Comparison of ENCODE assay signal across 11 cellular contexts in genomic region chr3:183252108-183252782, GRCh38. TPM values are rescaled to one million over a fixed set of nuclear protein-coding genes. Genes with fewer than 3 reads are reported as not detected.
A peak's percentile ranks its signal among the peaks of the same experiment; 100 is the strongest.
DNase-seq lines count a peak whose midpoint lies in the region; ATAC-seq and TF ChIP-seq lines count a peak whose summit lies in the region.
"Had no signal": no experiment of that assay in that cellular context is flagged by ENCODE, and none has a peak within 500 bp of the region (broad histone marks: within the 10 kb centered on the region; RNA-seq: fewer than 3 reads in every experiment).

No MANE protein-coding gene starts in this region.

- no peaks in the 10 kb centered on the region for H3K36me3 ChIP-seq in body of pancreas (replicated peaks in 1 of 2; ENCODE audit: insufficient read depth in 1 of 2, low read depth in 2 of 2)
- no peaks in the 10 kb centered on the region for H3K36me3 ChIP-seq in lower lobe of right lung
- no peaks in the 10 kb centered on the region for H3K36me3 ChIP-seq in right atrium auricular region

- peaks cover 21% of the 10 kb centered on the region for H3K4me1 Mint-ChIP-seq in activated naive CD4-positive, alpha-beta T cell treated with anti-CD3 and anti-CD28 coated beads, Interleukin-2, amount 50 U/mL, for 24 hours
- H3K4me1 Mint-ChIP-seq in type B pancreatic cell (ENCODE audit: unreplicated experiment), result peaks cover 27% of the 10 kb centered on the region

- no peaks in the 10 kb centered on the region for H3K9me3 Mint-ChIP-seq in activated naive CD4-positive, alpha-beta T cell treated with anti-CD3 and anti-CD28 coated beads, Interleukin-2, amount 50 U/mL, for 24 hours
- no peaks in the 10 kb centered on the region for H3K9me3 Mint-ChIP-seq in type B pancreatic cell

- H3K36me3 Mint-ChIP-seq in activated naive CD4-positive, alpha-beta T cell treated with anti-CD3 and anti-CD28 coated beads, Interleukin-2, amount 50 U/mL, for 24 hours, result peaks cover 12% of the 10 kb centered on the region
- peaks cover 8% of the 10 kb centered on the region for H3K36me3 Mint-ChIP-seq in type B pancreatic cell

- WGBS in body of pancreas, 2 donors, result 65 to 75% methylated on average over 5 of the region's 5 CpGs

- intact Hi-C loops in body of pancreas (cut with DNase I) (no loop called here), lower lobe of right lung (cut with DNase I) (no loop called here)

- no peak for TF ChIP-seq POLR2A in body of pancreas (IDR thresholded peaks at IDR 0.05)

- H3K27ac Mint-ChIP-seq in activated naive CD4-positive, alpha-beta T cell treated with anti-CD3 and anti-CD28 coated beads, Interleukin-2, amount 50 U/mL, for 24 hours, result peak overlapping the region; percentile 48
- H3K27ac Mint-ChIP-seq in type B pancreatic cell, result peak overlapping the region; percentile 90

- H3K27me3 ChIP-seq in body of pancreas (no peaks in the 10 kb centered on the region), lower lobe of right lung (ENCODE audit: low read depth) (no peaks in the 10 kb centered on the region), right atrium auricular region (no peaks in the 10 kb centered on the region)

- ATAC-seq in body of pancreas (no peak), lower lobe of right lung (no peak), HG03108 (IDR thresholded peaks at IDR 0.05; ENCODE audit: unreplicated experiment) (no peak)

- peak overlapping the region; percentile 89 to 96 (median 91) for H3K27ac ChIP-seq in body of pancreas
- peak overlapping the region; percentile 95 for H3K27ac ChIP-seq in lower lobe of right lung
- H3K27ac ChIP-seq in right atrium auricular region, result no peak overlapping the region

- H3K27me3 Mint-ChIP-seq in activated naive CD4-positive, alpha-beta T cell treated with anti-CD3 and anti-CD28 coated beads, Interleukin-2, amount 50 U/mL, for 24 hours, result peaks cover 16% of the 10 kb centered on the region
- H3K27me3 Mint-ChIP-seq in type B pancreatic cell, result no peaks in the 10 kb centered on the region

- peak overlapping the region; percentile 83 for H3K4me3 Mint-ChIP-seq in activated naive CD4-positive, alpha-beta T cell treated with anti-CD3 and anti-CD28 coated beads, Interleukin-2, amount 50 U/mL, for 24 hours
- peak overlapping the region; percentile 85 for H3K4me3 Mint-ChIP-seq in type B pancreatic cell

- H3K9me3 ChIP-seq in body of pancreas (no peaks in the 10 kb centered on the region), lower lobe of right lung (no peaks in the 10 kb centered on the region), right atrium auricular region (no peaks in the 10 kb centered on the region)

- H3K4me3 ChIP-seq in body of pancreas (no peak overlapping the region), lower lobe of right lung (peak overlapping the region; percentile 80), right atrium auricular region (no peak overlapping the region)

- no peak for DNase-seq in activated naive CD4-positive, alpha-beta T cell treated with anti-CD3 and anti-CD28 coated beads, Interleukin-2, amount 50 U/mL, for 16 hours
- DNase-seq in body of pancreas (no peak), lower lobe of right lung (no peak), type B pancreatic cell (ENCODE audit: extremely low spot score, unreplicated experiment) (no peak), right atrium auricular region (ENCODE audit: low spot score) (no peak), epidermal melanocyte (ENCODE audit: insufficient read length, low spot score) (no peak)
- DNase-seq: NCI-H1694, retina, SIG-M5 had no signal

- H3K4me1 ChIP-seq in body of pancreas (peaks cover 12% of the 10 kb centered on the region), lower lobe of right lung (peaks cover 21% of the 10 kb centered on the region), right atrium auricular region (no peaks in the 10 kb centered on the region)

- TF ChIP-seq CTCF in body of pancreas (IDR thresholded peaks at IDR 0.05), result no peak
- no peak for TF ChIP-seq CTCF in lower lobe of right lung (IDR thresholded peaks at IDR 0.05)
- no peak for TF ChIP-seq CTCF in type B pancreatic cell (conservative IDR thresholded peaks at IDR 0.05)
- no peak for TF ChIP-seq CTCF in right atrium auricular region (IDR thresholded peaks at IDR 0.05)

RNA-seq across cellular contexts. Expression of gene B3GNT5, which starts 0.8 kb away (rescaled TPM):
- total RNA-seq in body of pancreas (1 to 10 TPM; 5.4 to 5.6 TPM), lower lobe of right lung (30.8 TPM), type B pancreatic cell (ENCODE audit: low replicate concordance) (28.7 and 37.0 TPM in 2 replicates), right atrium auricular region (1 to 10 TPM; 1.7 to 2.0 TPM)

Comparison
In these comparisons a context has a peak if more than half of its experiments do, and no peak if none do; other contexts are left out.
1. H3K27ac ChIP-seq: peak in body of pancreas (4 of 4) and lower lobe of right lung (single experiment); none in right atrium auricular region (0 of 2).